In genomic region chr9:109599131-109599530, GRCh38 we compare ENCODE assay signal across 18 cellular contexts.
DNase-seq lines count a peak whose midpoint lies in the region; TF ChIP-seq lines count a peak whose summit lies in the region.
"Had no signal": no experiment of that assay in that cellular context is flagged by ENCODE, and none has a peak within 500 bp of the region (broad histone marks: within the 10 kb centered on the region; RNA-seq: fewer than 3 reads in every experiment).

No MANE protein-coding gene starts in this region.

- H4K20me1 ChIP-seq in osteoblast (ENCODE audit: insufficient read depth, low read length) = no peaks in the 10 kb centered on the region

- TF ChIP-seq CTCF in osteoblast (IDR thresholded peaks at IDR 0.05; ENCODE audit: extremely low read depth, low read depth, low read length) = no peak

- no peaks in the 10 kb centered on the region for H3K36me3 Mint-ChIP-seq in immature natural killer cell
- H3K36me3 Mint-ChIP-seq: CD4-positive, alpha-beta memory T cell had no signal

- H3K27ac Mint-ChIP-seq in immature natural killer cell = no peak overlapping the region
- H3K27ac Mint-ChIP-seq: CD4-positive, alpha-beta memory T cell; GM23338; H9; HFFc6 had no signal

- H3K4me2 ChIP-seq in osteoblast (ENCODE audit: insufficient read depth, low read length) = no peak overlapping the region
- H3K4me2 ChIP-seq: A549, GM23338 had no signal

- no peak overlapping the region for H3K27ac ChIP-seq in osteoblast (ENCODE audit: low read depth, low read length)
- H3K27ac ChIP-seq: A549 had no signal

- H3K4me1 ChIP-seq in osteoblast (ENCODE audit: insufficient read depth, low read length) = peaks cover 11% of the 10 kb centered on the region
- H3K4me1 ChIP-seq: A549 had no signal

- H2AFZ ChIP-seq in osteoblast (ENCODE audit: low read length) = no peak overlapping the region

- no peaks in the 10 kb centered on the region for H3K9me3 ChIP-seq in osteoblast (ENCODE audit: low read depth, low read length)
- H3K9me3 ChIP-seq: A549 had no signal

- H3K4me3 Mint-ChIP-seq in immature natural killer cell = no peak overlapping the region
- H3K4me3 Mint-ChIP-seq: CD4-positive, alpha-beta memory T cell; GM23338; H9; HFFc6 had no signal

- H3K4me3 ChIP-seq in osteoblast (ENCODE audit: insufficient read depth, low read length) = no peak overlapping the region
- H3K4me3 ChIP-seq: A549, GM12878, GM23338 had no signal

- DNase-seq in M059J (ENCODE audit: low read depth) (peak; percentile 4), glomerular visceral epithelial cell (ENCODE audit: extremely low spot score) (peak; percentile 17), osteoblast (ENCODE audit: insufficient read length, low spot score, missing footprints) (peak; percentile 52), immature natural killer cell (no peak), NCI-H526 treated with DMSO at 0.1 percent for 48 hours (lab: John Stamatoyannopoulos, UW) (no peak), HCEC 1CT (no peak)
- DNase-seq: 8988T; C1 segment of cervical spinal cord; CD4-positive, alpha-beta memory T cell; COR-L47; DMS79; EL; GDM1; H9; HFFc6 had no signal

- H3K79me2 ChIP-seq in osteoblast (ENCODE audit: insufficient read depth, low read length) = no peaks in the 10 kb centered on the region

- no peaks in the 10 kb centered on the region for H3K36me3 ChIP-seq in osteoblast (ENCODE audit: insufficient read depth, low read length)

- no peaks in the 10 kb centered on the region for H3K27me3 Mint-ChIP-seq in immature natural killer cell (ENCODE audit: low read depth in 3 of 3)
- H3K27me3 Mint-ChIP-seq: CD4-positive, alpha-beta memory T cell had no signal

- H3K27me3 ChIP-seq in osteoblast (ENCODE audit: insufficient read depth, low read length) = peaks cover 10% of the 10 kb centered on the region

- H3K9me3 Mint-ChIP-seq in immature natural killer cell = peaks cover 0 to 2% (median 0%) of the 10 kb centered on the region in 6 donors
- H3K9me3 Mint-ChIP-seq: GM23338, H9, HFFc6 had no signal

- no peaks in the 10 kb centered on the region for H3K4me1 Mint-ChIP-seq in immature natural killer cell
- H3K4me1 Mint-ChIP-seq: CD4-positive, alpha-beta memory T cell had no signal

Comparison
In these comparisons a context has a peak if more than half of its experiments do, and no peak if none do; other contexts are left out.
1. DNase-seq: peak in M059J (single experiment), glomerular visceral epithelial cell (single experiment) and osteoblast (single experiment); none in immature natural killer cell (0 of 3), NCI-H526 treated with DMSO at 0.1 percent for 48 hours (single experiment) and HCEC 1CT (single experiment).